In genomic region chr3:177035678-177036077, GRCh38 we compare ENCODE assay signal across 17 cellular contexts.
DNase-seq lines count a peak whose midpoint lies in the region; ATAC-seq and FAIRE-seq lines count a peak whose summit lies in the region.
"Had no signal": no experiment of that assay in that cellular context is flagged by ENCODE, and none has a peak within 500 bp of the region (broad histone marks: within the 10 kb centered on the region; RNA-seq: fewer than 3 reads in every experiment).

No MANE protein-coding gene starts in this region.

- ATAC-seq in HG03196 (IDR thresholded peaks at IDR 0.05; ENCODE audit: unreplicated experiment) (no peak), HG02852 (IDR thresholded peaks at IDR 0.05; ENCODE audit: unreplicated experiment) (no peak)
- ATAC-seq: lower lobe of right lung had no signal

- peak; percentile 97 for FAIRE-seq in islet of Langerhans (lab: Jason Lieb, UNC)

- DNase-seq in COR-L47 (lab: John Stamatoyannopoulos, UW): peak; percentile 95
- DNase-seq in NCI-H1417 (lab: John Stamatoyannopoulos, UW): peak; percentile 50 to 99 (median 81)
- DNase-seq in NCI-H526 treated with DMSO at 0.1 percent for 48 hours (lab: John Stamatoyannopoulos, UW): peak; percentile 69
- no peak for DNase-seq in GDM1 (lab: John Stamatoyannopoulos, UW)
- no peak for DNase-seq in NOMO-1 (lab: John Stamatoyannopoulos, UW; ENCODE audit: unreplicated experiment in 2 of 2)
- DNase-seq: activated CD4-positive, CD25-positive, alpha-beta regulatory T cell treated with anti-CD3 and anti-CD28 coated beads, Interleukin-2, amount 50 U/mL, for 72 hours; adrenal gland; esophagus squamous epithelium; IMR-90; lower lobe of right lung; NCI-H226; OCI-M1; sigmoid colon; upper lobe of left lung had no signal

Comparison
In these comparisons a context has a peak if more than half of its experiments do, and no peak if none do; other contexts are left out.
1. DNase-seq: peak in COR-L47 (single experiment), NCI-H1417 (3 of 3) and NCI-H526 treated with DMSO at 0.1 percent for 48 hours (single experiment); none in GDM1 (single experiment) and NOMO-1 (0 of 2).